In the genomic region with DNA sequence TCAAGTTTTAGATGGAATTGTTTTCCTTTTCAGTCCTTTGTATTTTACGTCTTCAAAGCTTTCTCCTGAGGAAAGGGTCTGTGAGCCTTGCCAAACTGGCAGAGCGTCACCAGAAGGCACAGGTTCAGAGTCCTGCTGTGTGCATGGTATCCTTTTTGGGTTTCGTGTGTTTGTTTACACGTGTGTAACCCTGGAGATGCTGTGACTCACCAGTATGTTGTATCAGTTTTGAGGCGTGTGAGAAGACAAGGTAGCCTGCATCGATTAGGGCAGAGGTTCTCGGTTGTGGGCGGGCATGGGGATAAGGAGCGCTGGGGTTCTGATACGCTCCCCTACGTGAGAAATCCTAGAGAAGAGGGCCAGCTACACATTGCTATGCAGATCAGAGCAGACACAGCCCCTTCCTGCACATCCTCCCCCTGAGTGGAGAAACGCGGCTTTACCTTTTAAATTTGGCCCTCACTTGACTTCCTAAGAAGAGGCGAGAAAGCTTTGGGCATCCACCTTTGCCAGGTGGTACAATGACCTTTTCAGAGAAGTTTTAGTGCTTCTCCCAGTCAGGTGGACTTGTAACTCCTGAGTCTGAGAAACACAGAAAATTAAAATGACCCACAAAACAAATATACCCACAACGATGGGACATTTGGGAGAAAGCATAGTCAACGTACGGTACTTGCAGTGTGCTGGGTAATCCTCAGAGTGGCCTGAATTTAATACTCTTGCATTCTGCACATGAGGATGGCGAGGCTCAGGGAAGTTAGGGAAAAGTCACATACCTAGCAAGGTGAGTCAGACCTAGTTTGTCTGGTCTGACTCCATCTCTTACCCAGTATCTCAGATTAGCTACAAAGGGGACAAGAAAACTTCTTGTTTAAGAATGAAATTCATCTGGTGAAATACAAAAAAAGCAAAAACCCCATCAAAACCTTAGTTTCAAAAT, we compare ENCODE assay signal across 11 cellular contexts. TPM values are rescaled to one million over a fixed set of nuclear protein-coding genes. Genes with fewer than 3 reads are reported as not detected.
DNase-seq lines count a peak whose midpoint lies in the region; ATAC-seq and TF ChIP-seq lines count a peak whose summit lies in the region.
"Had no signal": no experiment of that assay in that cellular context is flagged by ENCODE, and none has a peak within 500 bp of the region (broad histone marks: within the 10 kb centered on the region; RNA-seq: fewer than 3 reads in every experiment).

No MANE protein-coding gene starts in this region.

- intact Hi-C loops in thyroid gland (cut with DNase I): loop anchor here (5.0 kb wide), 1 partner anchor 63 kb away; no protein-coding TSS in a partner anchor

- no peaks in the 10 kb centered on the region for H3K27me3 Mint-ChIP-seq in activated naive CD8-positive, alpha-beta T cell treated with anti-CD3 and anti-CD28 coated beads, Interleukin-2, amount 50 U/mL, for 24 hours
- H3K27me3 Mint-ChIP-seq in activated naive CD8-positive, alpha-beta T cell treated with anti-CD3 and anti-CD28 coated beads for 36 hours: no peaks in the 10 kb centered on the region
- H3K27me3 Mint-ChIP-seq: central memory CD8-positive, alpha-beta T cell had no signal

- peak overlapping the region; percentile 71 for H3K27ac Mint-ChIP-seq in activated naive CD8-positive, alpha-beta T cell treated with anti-CD3 and anti-CD28 coated beads, Interleukin-2, amount 50 U/mL, for 24 hours
- no peak overlapping the region for H3K27ac Mint-ChIP-seq in activated naive CD8-positive, alpha-beta T cell treated with anti-CD3 and anti-CD28 coated beads for 36 hours

- peaks cover 3% of the 10 kb centered on the region for H3K4me1 Mint-ChIP-seq in activated naive CD8-positive, alpha-beta T cell treated with anti-CD3 and anti-CD28 coated beads, Interleukin-2, amount 50 U/mL, for 24 hours
- H3K4me1 Mint-ChIP-seq in activated naive CD8-positive, alpha-beta T cell treated with anti-CD3 and anti-CD28 coated beads for 36 hours: no peaks in the 10 kb centered on the region
- H3K4me1 Mint-ChIP-seq: CD14-positive monocyte had no signal

- no peaks in the 10 kb centered on the region for H3K9me3 ChIP-seq in thyroid gland

- H3K36me3 Mint-ChIP-seq in activated naive CD8-positive, alpha-beta T cell treated with anti-CD3 and anti-CD28 coated beads, Interleukin-2, amount 50 U/mL, for 24 hours (ENCODE audit: low read depth): peaks cover 28% of the 10 kb centered on the region
- H3K36me3 Mint-ChIP-seq in activated naive CD8-positive, alpha-beta T cell treated with anti-CD3 and anti-CD28 coated beads for 36 hours: peaks cover 14% of the 10 kb centered on the region

- ATAC-seq in activated naive CD8-positive, alpha-beta T cell treated with anti-CD3 and anti-CD28 coated beads, Interleukin-2, amount 50 U/mL, for 24 hours: peak; percentile 33
- ATAC-seq in foreskin keratinocyte: peak; percentile 97
- ATAC-seq in HG02763 (IDR thresholded peaks at IDR 0.05; ENCODE audit: unreplicated experiment): no peak

- no peak for TF ChIP-seq POLR2A in thyroid gland (IDR thresholded peaks at IDR 0.05)

- peaks cover 3 to 5% of the 10 kb centered on the region in 2 donors for H3K36me3 ChIP-seq in thyroid gland

- DNase-seq in activated naive CD8-positive, alpha-beta T cell treated with anti-CD3 and anti-CD28 coated beads, Interleukin-2, amount 50 U/mL, for 24 hours: no peak
- no peak for DNase-seq in activated naive CD8-positive, alpha-beta T cell treated with anti-CD3 and anti-CD28 coated beads for 36 hours
- DNase-seq in LoVo (ENCODE audit: low spot score) (peak; percentile 68), foreskin keratinocyte (peak; percentile 61 to 74), thyroid gland (peak; percentile 26 to 47), occipital lobe (lab: John Stamatoyannopoulos, UW) (no peak)
- DNase-seq in activated naive CD4-positive, alpha-beta T cell (lab: John Stamatoyannopoulos, UW): no peak
- DNase-seq: T-helper 9 cell had no signal

- 72 to 76% methylated on average over 18 of the region's 18 CpGs for WGBS in thyroid gland, 2 donors

- no peak overlapping the region for H3K4me3 ChIP-seq in thyroid gland (replicated peaks in 1 of 3)

- H3K27me3 ChIP-seq in foreskin keratinocyte: no peaks in the 10 kb centered on the region
- H3K27me3 ChIP-seq in thyroid gland: no peaks in the 10 kb centered on the region

- H3K27ac ChIP-seq in foreskin keratinocyte: peak overlapping the region; percentile 49
- peak overlapping the region in 2 of 3 donors; percentile 22 to 35 for H3K27ac ChIP-seq in thyroid gland

- TF ChIP-seq CTCF in foreskin keratinocyte (conservative IDR thresholded peaks at IDR 0.05): peak; percentile 11
- TF ChIP-seq CTCF in thyroid gland (IDR thresholded peaks at IDR 0.05): no peak

- H3K9me3 Mint-ChIP-seq in activated naive CD8-positive, alpha-beta T cell treated with anti-CD3 and anti-CD28 coated beads, Interleukin-2, amount 50 U/mL, for 24 hours: no peaks in the 10 kb centered on the region
- no peaks in the 10 kb centered on the region for H3K9me3 Mint-ChIP-seq in activated naive CD8-positive, alpha-beta T cell treated with anti-CD3 and anti-CD28 coated beads for 36 hours
- H3K9me3 Mint-ChIP-seq: CD14-positive monocyte; central memory CD8-positive, alpha-beta T cell had no signal

- no peak overlapping the region for H3K4me3 Mint-ChIP-seq in activated naive CD8-positive, alpha-beta T cell treated with anti-CD3 and anti-CD28 coated beads, Interleukin-2, amount 50 U/mL, for 24 hours
- no peak overlapping the region for H3K4me3 Mint-ChIP-seq in activated naive CD8-positive, alpha-beta T cell treated with anti-CD3 and anti-CD28 coated beads for 36 hours
- H3K4me3 Mint-ChIP-seq: CD14-positive monocyte; central memory CD8-positive, alpha-beta T cell had no signal

- H3K4me1 ChIP-seq in foreskin keratinocyte (peaks cover 17% of the 10 kb centered on the region), thyroid gland (peaks cover 10 to 13% of the 10 kb centered on the region in 2 donors)

RNA-seq across cellular contexts. Expression of gene TRAK1, which starts 38.1 kb away (rescaled TPM):
- total RNA-seq in activated naive CD8-positive, alpha-beta T cell treated with anti-CD3 and anti-CD28 coated beads for 36 hours: 10 to 100 TPM; 22.3 to 22.8 TPM
- total RNA-seq in foreskin keratinocyte: 39.9 and 40.4 TPM in 2 replicates
- 15.5 and 16.0 TPM in 2 replicates for polyA plus RNA-seq in foreskin keratinocyte
- 10 to 100 TPM; 46.1 to 87.8 (median 76.4) TPM for total RNA-seq in thyroid gland
- 46.3 TPM for total RNA-seq in occipital lobe

Comparison
In these comparisons a context has a peak if more than half of its experiments do, and no peak if none do; other contexts are left out.
1. DNase-seq: peak in LoVo (single experiment), foreskin keratinocyte (2 of 2) and thyroid gland (2 of 2); none in activated naive CD8-positive, alpha-beta T cell treated with anti-CD3 and anti-CD28 coated beads, Interleukin-2, amount 50 U/mL, for 24 hours (single experiment), activated naive CD8-positive, alpha-beta T cell treated with anti-CD3 and anti-CD28 coated beads for 36 hours (single experiment), occipital lobe (single experiment) and activated naive CD4-positive, alpha-beta T cell (0 of 4).